In genomic region chr4:131566026-131566425, GRCh38 we compare ENCODE assay signal across 14 cellular contexts.
"Had no signal": no experiment of that assay in that cellular context is flagged by ENCODE, and none has a peak within 500 bp of the region (broad histone marks: within the 10 kb centered on the region; RNA-seq: fewer than 3 reads in every experiment).

No MANE protein-coding gene starts in this region.

- H2AFZ ChIP-seq: hepatocyte had no signal

- H3K27me3 ChIP-seq: esophagus squamous epithelium, hepatocyte, neutrophil had no signal

- H3K27ac ChIP-seq: epithelial cell of prostate, esophagus squamous epithelium, hepatocyte, neutrophil had no signal

- DNase-seq: effector memory CD4-positive, alpha-beta T cell; esophagus squamous epithelium; kidney glomerular epithelial cell; mucosa of descending colon; naive thymus-derived CD8-positive, alpha-beta T cell; right cardiac atrium; stimulated activated CD4-positive, alpha-beta T cell treated with anti-CD3 and anti-CD28 coated beads, Interleukin-2, amount 100 ng/mL, for 48 hours; stimulated activated naive CD4-positive, alpha-beta T cell treated with Interleukin-2 at 50 U/mL for 16 hours; trophoblast cell had no signal

- H3K4me1 Mint-ChIP-seq: naive thymus-derived CD8-positive, alpha-beta T cell had no signal

- H3K4me3 ChIP-seq: esophagus squamous epithelium, hepatocyte, mucosa of descending colon, smooth muscle cell had no signal

- H3K4me2 ChIP-seq: hepatocyte, smooth muscle cell had no signal

- H3K27ac Mint-ChIP-seq: naive thymus-derived CD8-positive, alpha-beta T cell had no signal

- H3K36me3 ChIP-seq: esophagus squamous epithelium, neutrophil had no signal

- H3K79me2 ChIP-seq: hepatocyte had no signal

- ATAC-seq: left lobe of liver; mucosa of descending colon; naive thymus-derived CD8-positive, alpha-beta T cell; right cardiac atrium had no signal

- H3K4me3 Mint-ChIP-seq: naive thymus-derived CD8-positive, alpha-beta T cell had no signal

- H3K27me3 Mint-ChIP-seq: naive thymus-derived CD8-positive, alpha-beta T cell had no signal

- H3K9me3 ChIP-seq: esophagus squamous epithelium, neutrophil had no signal

- H3K4me1 ChIP-seq: esophagus squamous epithelium had no signal
